In genomic region chrX:155215443-155216178, GRCh38 we compare ENCODE assay signal across 8 cellular contexts. TPM values are rescaled to one million over a fixed set of nuclear protein-coding genes. Genes with fewer than 3 reads are reported as not detected.
DNase-seq lines count a peak whose midpoint lies in the region; ATAC-seq and TF ChIP-seq lines count a peak whose summit lies in the region.

No MANE protein-coding gene starts in this region.

- TF ChIP-seq CTCF in HL-60 (IDR thresholded peaks at IDR 0.05; ENCODE audit: insufficient read depth, low read length) (no peak), brain microvascular endothelial cell (IDR thresholded peaks at IDR 0.05; ENCODE audit: low read depth, low read length, missing control alignments) (no peak), lower leg skin (IDR thresholded peaks at IDR 0.05) (no peak), tibial artery (IDR thresholded peaks at IDR 0.05) (no peak)

- DNase-seq in ELR (ENCODE audit: low read depth) (peak; percentile 2), HL-60 (ENCODE audit: low read depth in 1 of 2, low spot score in 1 of 2) (peak in 1 of 2 experiments; percentile 35), brain microvascular endothelial cell (peak; percentile 1), lower leg skin (ENCODE audit: low spot score in 2 of 2) (no peak), tibial artery (no peak), NCI-H1105 treated with DMSO at 0.1 percent for 48 hours (lab: John Stamatoyannopoulos, UW) (no peak), NCI-H345 (lab: John Stamatoyannopoulos, UW) (no peak)

- H3K27me3 ChIP-seq in HL-60 (ENCODE audit: insufficient read depth, poor library complexity, severe bottlenecking) (no peaks in the 10 kb centered on the region), brain microvascular endothelial cell (replicated peaks) (no peaks in the 10 kb centered on the region), tibial artery (no peaks in the 10 kb centered on the region)

- ATAC-seq in GM21423 (IDR thresholded peaks at IDR 0.05; ENCODE audit: unreplicated experiment), result peak; percentile 40

- in situ Hi-C loops in brain microvascular endothelial cell (cut with HindIII; ENCODE audit: low pct_ligation_motif_present, low sequenced_read_pairs), result no loop called here

- no peaks in the 10 kb centered on the region for H3K9me3 ChIP-seq in tibial artery

- peaks cover 0 to 13% (median 0%) of the 10 kb centered on the region in 4 donors for H3K4me1 ChIP-seq in tibial artery

- TF ChIP-seq POLR2A in lower leg skin (IDR thresholded peaks at IDR 0.05), result no peak

- peak overlapping the region; percentile 57 for H3K4me3 ChIP-seq in HL-60 (replicated peaks; ENCODE audit: insufficient read depth, low read length)
- peak overlapping the region; percentile 81 for H3K4me3 ChIP-seq in brain microvascular endothelial cell (ENCODE audit: low read depth, low read length)
- H3K4me3 ChIP-seq in lower leg skin (ENCODE audit: low read depth, poor library complexity, severe bottlenecking), result peak overlapping the region; percentile 33
- H3K4me3 ChIP-seq in tibial artery, result peak overlapping the region; percentile 86 to 88

- no peaks in the 10 kb centered on the region for H3K36me3 ChIP-seq in brain microvascular endothelial cell (replicated peaks)
- H3K36me3 ChIP-seq in tibial artery, result peaks cover 0 to under 1% (median 0%) of the 10 kb centered on the region in 3 donors

- WGBS in lower leg skin, 2 donors, result 59 to 61% methylated on average over 9 to 15 of the region's 15 CpGs

- intact Hi-C loops in lower leg skin (cut with DNase I; ENCODE audit: low total_unique reads) (no loop called here), tibial artery (cut with DNase I; ENCODE audit: low total_unique reads) (no loop called here)

- H3K27ac ChIP-seq in HL-60 (replicated peaks), result peak overlapping the region; percentile 95
- peak overlapping the region; percentile 48 for H3K27ac ChIP-seq in brain microvascular endothelial cell
- H3K27ac ChIP-seq in tibial artery, result peak overlapping the region; percentile 91 to 97

RNA-seq across cellular contexts. Expression of gene VBP1, which starts 0.6 kb away (rescaled TPM):
- 10 to 100 TPM; 11.1 to 21.8 (median 17.9) TPM for total RNA-seq in lower leg skin

RNA-seq across cellular contexts. Expression of gene RAB39B, which starts 48.7 kb away (rescaled TPM):
- total RNA-seq in lower leg skin, result under 1 TPM; 0.08 to 0.23 (median 0.15) TPM

Comparison
In these comparisons a context has a peak if more than half of its experiments do, and no peak if none do; other contexts are left out.
1. DNase-seq: peak in ELR (single experiment) and brain microvascular endothelial cell (single experiment); none in lower leg skin (0 of 2), tibial artery (0 of 2), NCI-H1105 treated with DMSO at 0.1 percent for 48 hours (single experiment) and NCI-H345 (single experiment).
2. H3K4me3 ChIP-seq: peak in every context shown above with its lines; median percentile 87 in tibial artery; 81 in brain microvascular endothelial cell; 57 in HL-60; 33 in lower leg skin.
3. Peak in every context shown above with its lines, with median percentiles within 50 percentile points of each other: H3K27ac ChIP-seq.